In genomic region chr3:52454235-52454937, GRCh38 we compare ENCODE assay signal across 8 cellular contexts. TPM values are rescaled to one million over a fixed set of nuclear protein-coding genes. Genes with fewer than 3 reads are reported as not detected.
DNase-seq lines count a peak whose midpoint lies in the region; ATAC-seq and TF ChIP-seq lines count a peak whose summit lies in the region.

No MANE protein-coding gene starts in this region.

- H3K4me2 ChIP-seq in Karpas-422 (ENCODE audit: low read depth, low read length, poor library complexity, severe bottlenecking) = peak overlapping the region; percentile 86

- TF ChIP-seq CTCF in A673 (conservative IDR thresholded peaks at IDR 0.05; ENCODE audit: low read depth, low read length) (no peak), brain microvascular endothelial cell (IDR thresholded peaks at IDR 0.05; ENCODE audit: low read depth, low read length, missing control alignments) (no peak)

- H4K20me1 ChIP-seq in Karpas-422 (ENCODE audit: insufficient read depth, low read depth, low read length) = no peaks in the 10 kb centered on the region

- H3K79me2 ChIP-seq in Karpas-422 (ENCODE audit: low read length) = peaks cover 38% of the 10 kb centered on the region

- H3K9me3 ChIP-seq in A673 (ENCODE audit: low read depth, low read length, poor library complexity, severe bottlenecking) = no peaks in the 10 kb centered on the region
- no peaks in the 10 kb centered on the region for H3K9me3 ChIP-seq in Karpas-422 (ENCODE audit: low read length)

- H3K27me3 Mint-ChIP-seq in naive thymus-derived CD8-positive, alpha-beta T cell = no peaks in the 10 kb centered on the region

- BruUV-seq in A673 (replicated peaks; lab: Mats Ljungman, UMichigan) = no TSS peak

- intact Hi-C loops in A673 (cut with micrococcal nuclease; ENCODE audit: unreplicated experiment) = no loop called here

- peak overlapping the region; percentile 88 to 99 (median 94) for H3K4me3 Mint-ChIP-seq in naive thymus-derived CD8-positive, alpha-beta T cell

- H3K27me3 ChIP-seq in A673 (replicated peaks; ENCODE audit: insufficient read depth, low read depth, low read length, poor library complexity) = no peaks in the 10 kb centered on the region
- H3K27me3 ChIP-seq in Karpas-422 (ENCODE audit: low read length) = no peaks in the 10 kb centered on the region
- no peaks in the 10 kb centered on the region for H3K27me3 ChIP-seq in brain microvascular endothelial cell (replicated peaks)

- H3K36me3 ChIP-seq in A673 (ENCODE audit: insufficient read depth, low read length, poor library complexity, severe bottlenecking) = peaks cover 11% of the 10 kb centered on the region
- peaks cover 17% of the 10 kb centered on the region; the same call in 1 of the 2 replicates for H3K36me3 ChIP-seq in Karpas-422 (ENCODE audit: insufficient read depth, low read length)
- peaks cover 8% of the 10 kb centered on the region for H3K36me3 ChIP-seq in brain microvascular endothelial cell (replicated peaks)

- H3K4me1 ChIP-seq in A673 (ENCODE audit: insufficient read depth, low read length, poor library complexity, severe bottlenecking) = peaks cover 3% of the 10 kb centered on the region
- H3K4me1 ChIP-seq in Karpas-422 (ENCODE audit: low read length) = peaks cover 26% of the 10 kb centered on the region

- peak overlapping the region; percentile 93 for H2AFZ ChIP-seq in Karpas-422 (ENCODE audit: low read length)

- no peak for ATAC-seq in naive thymus-derived CD8-positive, alpha-beta T cell

- H3K27ac ChIP-seq in A673 (ENCODE audit: low read depth, low read length, poor library complexity, severe bottlenecking) (no peak overlapping the region), Karpas-422 (ENCODE audit: low read length) (no peak overlapping the region), brain microvascular endothelial cell (no peak overlapping the region)

- H3K9me2 ChIP-seq in Karpas-422 (replicated peaks; ENCODE audit: insufficient read depth, low read length) = no peaks in the 10 kb centered on the region

- peak overlapping the region; percentile 77 for H3K4me3 ChIP-seq in A673 (ENCODE audit: low read depth, low read length, poor library complexity, severe bottlenecking)
- peak overlapping the region; percentile 96 for H3K4me3 ChIP-seq in Karpas-422 (ENCODE audit: low read length)
- no peak overlapping the region for H3K4me3 ChIP-seq in brain microvascular endothelial cell (ENCODE audit: low read depth, low read length)

- in situ Hi-C loops in brain microvascular endothelial cell (cut with HindIII; ENCODE audit: low pct_ligation_motif_present, low sequenced_read_pairs) = no loop called here

- H3K9me3 Mint-ChIP-seq in naive thymus-derived CD8-positive, alpha-beta T cell = no peaks in the 10 kb centered on the region

- CTCF ChIA-PET in A673 (lab: Charles Lee) = no interaction called here

- POLR2A ChIA-PET in A673 (lab: Charles Lee; ENCODE audit: low non-redundant PET) = no interaction called here
- POLR2A ChIA-PET in naive thymus-derived CD8-positive, alpha-beta T cell (lab: Charles Lee) = interaction anchor here (0.5 to 2.0 kb wide), 9 partner anchors 9 to 402 kb away, joined by 3 to 9 read pairs (median 4); partner anchors contain the start of genes SEMA3G, UQCC5 and WDR82

- peaks cover 19 to 53% (median 40%) of the 10 kb centered on the region in 4 donors for H3K4me1 Mint-ChIP-seq in naive thymus-derived CD8-positive, alpha-beta T cell

- H3K36me3 Mint-ChIP-seq in naive thymus-derived CD8-positive, alpha-beta T cell = peaks cover 0 to 19% (median 8%) of the 10 kb centered on the region in 3 donors

- H3K9ac ChIP-seq in Karpas-422 (ENCODE audit: low read length) = peak overlapping the region; percentile 97

- peak overlapping the region; percentile 98 to 100 (median 99) for H3K27ac Mint-ChIP-seq in naive thymus-derived CD8-positive, alpha-beta T cell

- DNase-seq in A673 (ENCODE audit: low spot score) = no peak
- peak; percentile 53 for DNase-seq in Karpas-422
- peak; percentile 47 for DNase-seq in cerebellar cortex (ENCODE audit: low spot score)
- peak in 1 of 10 donors; percentile 63 for DNase-seq in naive thymus-derived CD8-positive, alpha-beta T cell
- DNase-seq in dedifferentiated amniotic fluid mesenchymal stem cell (ENCODE audit: extremely low spot score) = no peak
- no peak for DNase-seq in pons (ENCODE audit: low spot score)
- no peak for DNase-seq in brain microvascular endothelial cell
- DNase-seq in SK-N-DZ (ENCODE audit: low spot score) = no peak

RNA-seq across cellular contexts. Expression of gene TNNC1, which starts 0.5 kb away (rescaled TPM):
- not detected in 2 replicates for total RNA-seq in A673 (2021)
- 0.65 TPM in 1 of 2 replicates, not detected in the other for total RNA-seq in Karpas-422 (2014; rRNA removed; shearing (Covaris generic); ENCODE audit: low replicate concordance)
- 1 to 10 TPM; 7.1 to 7.8 TPM for total RNA-seq in naive thymus-derived CD8-positive, alpha-beta T cell
- polyA plus RNA-seq in naive thymus-derived CD8-positive, alpha-beta T cell = 1 to 10 TPM in 1 of 3 donors, under 1 TPM in 2; 0.60 to 1.4 (median 0.90) TPM
- polyA plus RNA-seq in SK-N-DZ (2014; cell fraction: cytosol; rRNA removed) = 2.7 and 3.3 TPM in 2 replicates
- polyA plus RNA-seq in SK-N-DZ (2014; cell fraction: nucleus; rRNA removed) = 1.7 and 6.5 TPM in 2 replicates

RNA-seq across cellular contexts. Expression of gene NISCH, which starts 1.0 kb away (rescaled TPM):
- 46.9 and 48.6 TPM in 2 replicates for total RNA-seq in A673 (2021)
- total RNA-seq in Karpas-422 (2014; rRNA removed; shearing (Covaris generic); ENCODE audit: low replicate concordance) = 44.2 and 70.1 TPM in 2 replicates
- total RNA-seq in naive thymus-derived CD8-positive, alpha-beta T cell = 100 to 1,000 TPM; 180 to 191 TPM
- 10 to 100 TPM; 17.8 to 30.1 (median 20.4) TPM for polyA plus RNA-seq in naive thymus-derived CD8-positive, alpha-beta T cell
- polyA plus RNA-seq in SK-N-DZ (2014; cell fraction: cytosol; rRNA removed) = 28.0 and 49.3 TPM in 2 replicates
- polyA plus RNA-seq in SK-N-DZ (2014; cell fraction: nucleus; rRNA removed) = 168 and 213 TPM in 2 replicates

RNA-seq across cellular contexts. Expression of gene SEMA3G, which starts 9.5 kb away (rescaled TPM):
- total RNA-seq in A673 (2021) = 0.07 TPM in 1 of 2 replicates, not detected in the other
- total RNA-seq in Karpas-422 (2014; rRNA removed; shearing (Covaris generic); ENCODE audit: low replicate concordance) = 0.11 TPM in 1 of 2 replicates, not detected in the other
- not detected for total RNA-seq in naive thymus-derived CD8-positive, alpha-beta T cell
- not detected for polyA plus RNA-seq in naive thymus-derived CD8-positive, alpha-beta T cell
- polyA plus RNA-seq in SK-N-DZ (2014; cell fraction: cytosol; rRNA removed) = 0.24 and 1.3 TPM in 2 replicates
- 0.39 and 2.1 TPM in 2 replicates for polyA plus RNA-seq in SK-N-DZ (2014; cell fraction: nucleus; rRNA removed)

RNA-seq across cellular contexts. Expression of gene STAB1, which starts 40.8 kb away (rescaled TPM):
- total RNA-seq in A673 (2021) = 0.41 TPM in 1 of 2 replicates, not detected in the other
- total RNA-seq in Karpas-422 (2014; rRNA removed; shearing (Covaris generic); ENCODE audit: low replicate concordance) = not detected in 2 replicates
- total RNA-seq in naive thymus-derived CD8-positive, alpha-beta T cell = 1 to 10 TPM; 6.1 to 9.8 TPM
- polyA plus RNA-seq in naive thymus-derived CD8-positive, alpha-beta T cell = not detected
- 0.17 and 0.36 TPM in 2 replicates for polyA plus RNA-seq in SK-N-DZ (2014; cell fraction: cytosol; rRNA removed)
- 4.5 and 8.7 TPM in 2 replicates for polyA plus RNA-seq in SK-N-DZ (2014; cell fraction: nucleus; rRNA removed)

RNA-seq across cellular contexts. Expression of gene PHF7, which starts 43.9 kb away (rescaled TPM):
- 2.9 and 4.5 TPM in 2 replicates for total RNA-seq in A673 (2021)
- 5.1 and 9.5 TPM in 2 replicates for total RNA-seq in Karpas-422 (2014; rRNA removed; shearing (Covaris generic); ENCODE audit: low replicate concordance)
- 10 to 100 TPM; 14.2 to 18.1 TPM for total RNA-seq in naive thymus-derived CD8-positive, alpha-beta T cell
- 1 to 10 TPM; 7.1 to 9.5 (median 7.7) TPM for polyA plus RNA-seq in naive thymus-derived CD8-positive, alpha-beta T cell
- 10.7 and 14.5 TPM in 2 replicates for polyA plus RNA-seq in SK-N-DZ (2014; cell fraction: cytosol; rRNA removed)
- polyA plus RNA-seq in SK-N-DZ (2014; cell fraction: nucleus; rRNA removed) = 17.0 and 33.1 TPM in 2 replicates

Comparison
In these comparisons a context has a peak if more than half of its experiments do, and no peak if none do; other contexts are left out.
1. DNase-seq: peak in Karpas-422 (single experiment) and cerebellar cortex (single experiment); none in A673 (single experiment), dedifferentiated amniotic fluid mesenchymal stem cell (single experiment), pons (single experiment), brain microvascular endothelial cell (single experiment) and SK-N-DZ (single experiment).